Comparison of ENCODE assay signal across 18 cellular contexts in genomic region chr5:68418230-68418629, GRCh38.
DNase-seq lines count a peak whose midpoint lies in the region; ATAC-seq and TF ChIP-seq lines count a peak whose summit lies in the region.
"Had no signal": no experiment of that assay in that cellular context is flagged by ENCODE, and none has a peak within 500 bp of the region (broad histone marks: within the 10 kb centered on the region; RNA-seq: fewer than 3 reads in every experiment).

No MANE protein-coding gene starts in this region.

- H3K4me1 ChIP-seq in ACC112 (ENCODE audit: control insufficient read depth, insufficient read depth, low read length, unreplicated experiment) (peaks cover 41% of the 10 kb centered on the region), psoas muscle (peaks cover 7% of the 10 kb centered on the region)

- ATAC-seq in psoas muscle, result peak; percentile 42 to 68 (median 61)
- ATAC-seq in HG03469 (IDR thresholded peaks at IDR 0.05; ENCODE audit: unreplicated experiment), result no peak
- ATAC-seq: left colon, T-cell had no signal

- H3K4me3 ChIP-seq in ACC112 (ENCODE audit: low read depth, low read length), result no peak overlapping the region
- no peak overlapping the region for H3K4me3 ChIP-seq in fibroblast of mammary gland (ENCODE audit: control insufficient read depth, low read depth, low read length)
- H3K4me3 ChIP-seq in psoas muscle, result no peak overlapping the region
- H3K4me3 ChIP-seq: colonic mucosa had no signal

- H3K79me2 ChIP-seq in ACC112 (ENCODE audit: control insufficient read depth, insufficient read depth, low read length, unreplicated experiment), result no peaks in the 10 kb centered on the region

- H3K27me3 ChIP-seq in ACC112 (ENCODE audit: insufficient read depth, low read length) (no peaks in the 10 kb centered on the region), psoas muscle (ENCODE audit: insufficient read depth in 3 of 3, low read length in 2 of 3) (no peaks in the 10 kb centered on the region)
- H3K27me3 ChIP-seq: colonic mucosa had no signal

- H3K27ac ChIP-seq in ACC112 (ENCODE audit: low read depth, low read length) (peak overlapping the region; percentile 71), psoas muscle (no peak overlapping the region)
- H3K27ac ChIP-seq: colonic mucosa, epithelial cell of prostate, RWPE1 had no signal

- H3K27ac Mint-ChIP-seq in mesothelial cell of epicardium, result no peak overlapping the region
- H3K27ac Mint-ChIP-seq: activated T-helper 2 cell treated with anti-CD3 and anti-CD28 coated beads, Interferon-gamma antibody, Interleukin-2, Interleukin-4, amounts not matched to agents 10 μg/mL and 5 μg/mL and 100 μg/mL, durations not matched to agents 14 hours and 24 hours and 36 hours; T-cell had no signal

- DNase-seq in LHCN-M2 (ENCODE audit: low read depth) (peak; percentile 49), fibroblast of mammary gland (ENCODE audit: low read depth) (peak; percentile 62), psoas muscle (no peak), mesothelial cell of epicardium (ENCODE audit: low spot score in 2 of 2, unreplicated experiment in 2 of 2) (no peak), RPMI8226 (no peak), NCI-H510A treated with DMSO at 0.1 percent for 48 hours (lab: John Stamatoyannopoulos, UW) (no peak)
- DNase-seq: ACHN; colonic mucosa; left colon; NCI-H146; nucleus accumbens; stimulated activated naive CD4-positive, alpha-beta T cell; T-cell had no signal

- H3K4me1 Mint-ChIP-seq in mesothelial cell of epicardium, result peaks cover 35% of the 10 kb centered on the region

- no peaks in the 10 kb centered on the region for H3K9me3 Mint-ChIP-seq in mesothelial cell of epicardium
- H3K9me3 Mint-ChIP-seq: activated T-helper 2 cell treated with anti-CD3 and anti-CD28 coated beads, Interferon-gamma antibody, Interleukin-2, Interleukin-4, amounts not matched to agents 10 μg/mL and 5 μg/mL and 100 μg/mL, durations not matched to agents 14 hours and 24 hours and 36 hours; T-cell had no signal

- no peak overlapping the region for H2AFZ ChIP-seq in ACC112 (ENCODE audit: low read length, unreplicated experiment)

- no peak for TF ChIP-seq CTCF in fibroblast of mammary gland (conservative IDR thresholded peaks at IDR 0.05; ENCODE audit: control insufficient read depth, insufficient read depth, low read depth, low read length)
- no peak for TF ChIP-seq CTCF in psoas muscle (IDR thresholded peaks at IDR 0.05)
- TF ChIP-seq CTCF in mesothelial cell of epicardium (IDR thresholded peaks at IDR 0.05; ENCODE audit: unreplicated experiment), result no peak

- H3K4me3 Mint-ChIP-seq in mesothelial cell of epicardium, result no peak overlapping the region
- H3K4me3 Mint-ChIP-seq: T-cell had no signal

- H3K27me3 Mint-ChIP-seq in mesothelial cell of epicardium (ENCODE audit: low read depth), result no peaks in the 10 kb centered on the region
- H3K27me3 Mint-ChIP-seq: T-cell had no signal

- H3K36me3 ChIP-seq in ACC112 (ENCODE audit: insufficient read depth, low read length), result no peaks in the 10 kb centered on the region
- no peaks in the 10 kb centered on the region for H3K36me3 ChIP-seq in psoas muscle (ENCODE audit: insufficient read depth in 1 of 2, low read depth in 1 of 2)
- H3K36me3 ChIP-seq: colonic mucosa had no signal

- H3K36me3 Mint-ChIP-seq in mesothelial cell of epicardium, result no peaks in the 10 kb centered on the region
- H3K36me3 Mint-ChIP-seq: T-cell had no signal

- intact Hi-C loops in psoas muscle (cut with DNase I), result no loop called here

- no peaks in the 10 kb centered on the region for H3K9me3 ChIP-seq in psoas muscle
- H3K9me3 ChIP-seq: colonic mucosa had no signal

- 70 to 81% (median 73%) methylated on average over 4 of the region's 4 CpGs for whole genome bisulfite sequencing in psoas muscle, 3 donors

Comparison
In these comparisons a context has a peak if more than half of its experiments do, and no peak if none do; other contexts are left out.
1. DNase-seq: peak in LHCN-M2 (single experiment) and fibroblast of mammary gland (single experiment); none in psoas muscle (0 of 2), mesothelial cell of epicardium (0 of 2), RPMI8226 (single experiment) and NCI-H510A treated with DMSO at 0.1 percent for 48 hours (single experiment).